Comparison of ENCODE assay signal across 1 cellular context in genomic region chr2:27721884-27722485, GRCh38.
A peak's percentile ranks its signal among the peaks of the same experiment; 100 is the strongest.
TF ChIP-seq lines count a peak whose summit lies in the region.

No MANE protein-coding gene starts in this region.

TF ChIP-seq in GM12878, 131 proteins besides CTCF, POLR2A, EP300 and RAD21:
- TF ChIP-seq STAT1 (conservative IDR thresholded peaks at IDR 0.05), result no peak
- no peak for TF ChIP-seq KDM1A (IDR thresholded peaks at IDR 0.05; ENCODE audit: borderline replicate concordance)
- no peak for TF ChIP-seq IRF3 (IDR thresholded peaks at IDR 0.05)
- no peak for TF ChIP-seq ZNF217 (IDR thresholded peaks at IDR 0.05)
- peak; percentile 7 for TF ChIP-seq USF1 (IDR thresholded peaks at IDR 0.05; ENCODE audit: borderline replicate concordance, extremely low read length, insufficient read depth, low read depth, low read length)
- TF ChIP-seq NR2C2 (IDR thresholded peaks at IDR 0.05; ENCODE audit: borderline replicate concordance, control insufficient read depth, insufficient read length, low read depth), result no peak
- TF ChIP-seq RAD51 (IDR thresholded peaks at IDR 0.05), result no peak
- TF ChIP-seq ZSCAN29 (IDR thresholded peaks at IDR 0.05), result no peak
